ENCODE assay signal across 8 cellular contexts in genomic region chr11:62760867-62761227, GRCh38. TPM values are rescaled to one million over a fixed set of nuclear protein-coding genes. Genes with fewer than 3 reads are reported as not detected.
DNase-seq lines count a peak whose midpoint lies in the region; ATAC-seq and TF ChIP-seq lines count a peak whose summit lies in the region.
"Not testable (repeated sequence)": the region's sequence is repeated elsewhere in the genome, so short reads cannot be mapped to it uniquely, and the experiment has no call there.

No MANE protein-coding gene starts in this region.

- no CpG with 5 or more reads among the region's 9 CpGs for WGBS in trophoblast cell (ENCODE audit: extremely low coverage, insufficient coverage, insufficient read length)

- not testable (repeated sequence) for H4K20me1 ChIP-seq in SU-DHL-6 (ENCODE audit: low read depth, low read length)

- intact Hi-C loops in CD8-positive, alpha-beta T cell (cut with DNase I, micrococcal nuclease), result loop anchor here (1.0 to 2.0 kb wide), 9 partner anchors 8 to 120 kb away; partner anchors contain the start of genes TAF6L (in 2 of the 2), HNRNPUL2 (in 1 of the 2), SLC3A2 (in 1 of the 2) and TMEM179B (in 1 of the 2)
- intact Hi-C loops in left lung (cut with DNase I); tibial artery (cut with DNase I; ENCODE audit: low total_unique reads): not testable (repeated sequence)

- H3K23ac ChIP-seq in trophoblast cell (ENCODE audit: low read length), result not testable (repeated sequence)

- H3K18ac ChIP-seq in trophoblast cell (ENCODE audit: low read length), result not testable (repeated sequence)

- DNase-seq in CD8-positive, alpha-beta T cell; LNCaP clone FGC (ENCODE audit: low read depth); effector memory CD8-positive, alpha-beta T cell; left lung; tibial artery: not testable (repeated sequence)
- DNase-seq in trophoblast cell, result peak in 1 of 2 donors; percentile 27

- not testable (repeated sequence) for TF ChIP-seq CTCF in CD8-positive, alpha-beta T cell (IDR thresholded peaks at IDR 0.05); LNCaP clone FGC (IDR thresholded peaks at IDR 0.05; ENCODE audit: control insufficient read depth, extremely low read depth, insufficient read depth); SU-DHL-6 (IDR thresholded peaks at IDR 0.05; ENCODE audit: insufficient read depth, low read length, poor library complexity, severe bottlenecking); left lung (IDR thresholded peaks at IDR 0.05); tibial artery (IDR thresholded peaks at IDR 0.05)

- H3K14ac ChIP-seq in trophoblast cell (ENCODE audit: low read length), result not testable (repeated sequence)

- not testable (repeated sequence) for H3F3A ChIP-seq in SU-DHL-6 (ENCODE audit: insufficient read depth)

- H3K4ac ChIP-seq in trophoblast cell (ENCODE audit: low read depth, low read length), result not testable (repeated sequence)

- H2BK120ac ChIP-seq in trophoblast cell (ENCODE audit: insufficient read depth, low read length, poor library complexity), result not testable (repeated sequence)

- H3K36me3 Mint-ChIP-seq in CD8-positive, alpha-beta T cell, result peaks cover 28% of the 10 kb centered on the region
- H3K36me3 Mint-ChIP-seq in activated naive CD8-positive, alpha-beta T cell, result not testable (repeated sequence)
- peaks cover 40% of the 10 kb centered on the region for H3K36me3 Mint-ChIP-seq in effector memory CD8-positive, alpha-beta T cell (ENCODE audit: insufficient read depth)

- H3K27ac Mint-ChIP-seq in CD8-positive, alpha-beta T cell, result peak overlapping the region; percentile 98
- H3K27ac Mint-ChIP-seq in activated naive CD8-positive, alpha-beta T cell, result not testable (repeated sequence)
- peak overlapping the region; percentile 96 to 97 for H3K27ac Mint-ChIP-seq in effector memory CD8-positive, alpha-beta T cell

- not testable (repeated sequence) for H3K27me3 ChIP-seq in CD8-positive, alpha-beta T cell (ENCODE audit: insufficient read depth, low read length); SU-DHL-6 (ENCODE audit: low read length); left lung; trophoblast cell (ENCODE audit: insufficient read depth, low read length); tibial artery

- CTCF ChIA-PET in CD8-positive, alpha-beta T cell (lab: Charles Lee), result interaction anchor here (0.7 to 2.0 kb wide), 5 partner anchors 8 to 40 kb away, joined by 3 to 6 read pairs (median 3); partner anchors contain the start of gene TMEM179B

- peak overlapping the region; percentile 45 for H4K91ac ChIP-seq in trophoblast cell (ENCODE audit: low read depth, low read length)

- not testable (repeated sequence) for H2BK5ac ChIP-seq in trophoblast cell (ENCODE audit: low read depth, low read length, poor library complexity)

- not testable (repeated sequence) for H3K36me3 ChIP-seq in CD8-positive, alpha-beta T cell (ENCODE audit: insufficient read depth, low read length); SU-DHL-6 (ENCODE audit: low read length); left lung; trophoblast cell (ENCODE audit: control insufficient read depth in 1 of 2, insufficient read depth in 2 of 2, low read length in 2 of 2)
- peaks cover 11 to 24% (median 11%) of the 10 kb centered on the region in 3 donors for H3K36me3 ChIP-seq in tibial artery

- not testable (repeated sequence) for H3K79me1 ChIP-seq in trophoblast cell (ENCODE audit: low read length)

- H3K9me3 Mint-ChIP-seq in CD8-positive, alpha-beta T cell; activated naive CD8-positive, alpha-beta T cell (ENCODE audit: low read depth); effector memory CD8-positive, alpha-beta T cell: not testable (repeated sequence)

- not testable (repeated sequence) for H3K27me3 Mint-ChIP-seq in CD8-positive, alpha-beta T cell (ENCODE audit: low read depth); activated naive CD8-positive, alpha-beta T cell; effector memory CD8-positive, alpha-beta T cell

- H3K4me2 ChIP-seq in SU-DHL-6 (ENCODE audit: low read depth, low read length, poor library complexity, severe bottlenecking), result peak overlapping the region; percentile 81
- not testable (repeated sequence) for H3K4me2 ChIP-seq in trophoblast cell (ENCODE audit: low read length)

- peaks cover 13% of the 10 kb centered on the region for H3K4me1 ChIP-seq in CD8-positive, alpha-beta T cell (ENCODE audit: insufficient read depth, low read length)
- H3K4me1 ChIP-seq in left lung, result peaks cover 10 to 19% of the 10 kb centered on the region in 2 donors
- H3K4me1 ChIP-seq in trophoblast cell (ENCODE audit: control insufficient read depth in 1 of 2, insufficient read depth in 2 of 2, low read length in 2 of 2), result not testable (repeated sequence)
- peaks cover 0 to 31% (median 14%) of the 10 kb centered on the region in 4 donors for H3K4me1 ChIP-seq in tibial artery

- not testable (repeated sequence) for H3K9me2 ChIP-seq in SU-DHL-6 (replicated peaks; ENCODE audit: insufficient read depth, low read length)

- POLR2A ChIA-PET in CD8-positive, alpha-beta T cell (lab: Charles Lee), result interaction anchor here (0.6 to 2.7 kb wide), 16 partner anchors 8 to 120 kb away, joined by 3 to 28 read pairs (median 4); partner anchors contain the start of genes C11orf98, CSKMT, HNRNPUL2 and LBHD1

- H2AFZ ChIP-seq in SU-DHL-6 (ENCODE audit: low read depth, low read length, severe bottlenecking); trophoblast cell (ENCODE audit: insufficient read depth, low read length, poor library complexity): not testable (repeated sequence)

- H3K27ac ChIP-seq in CD8-positive, alpha-beta T cell (ENCODE audit: low read depth, low read length); SU-DHL-6 (ENCODE audit: low read depth, low read length); trophoblast cell (ENCODE audit: low read depth, low read length): not testable (repeated sequence)
- H3K27ac ChIP-seq in left lung, result peak overlapping the region; percentile 75 to 96
- H3K27ac ChIP-seq in tibial artery, result peak overlapping the region; percentile 84 to 88

- H3K79me2 ChIP-seq in SU-DHL-6 (ENCODE audit: insufficient read depth, low read length), result peaks cover 15% of the 10 kb centered on the region
- H3K79me2 ChIP-seq in trophoblast cell (ENCODE audit: control insufficient read depth, insufficient read depth, low read length, poor library complexity), result not testable (repeated sequence)

- peak overlapping the region; percentile 39 for H4K8ac ChIP-seq in trophoblast cell (ENCODE audit: low read depth, low read length)

- not testable (repeated sequence) for ATAC-seq in CD8-positive, alpha-beta T cell; effector memory CD8-positive, alpha-beta T cell (replicated peaks); left lung

- H4K12ac ChIP-seq in trophoblast cell (ENCODE audit: low read depth, low read length), result not testable (repeated sequence)

- H3K4me3 Mint-ChIP-seq in CD8-positive, alpha-beta T cell, result peak overlapping the region; percentile 97
- H3K4me3 Mint-ChIP-seq in activated naive CD8-positive, alpha-beta T cell, result peak overlapping the region; percentile 98
- H3K4me3 Mint-ChIP-seq in effector memory CD8-positive, alpha-beta T cell, result peak overlapping the region; percentile 93 to 94

- H3K9me3 ChIP-seq in CD8-positive, alpha-beta T cell (ENCODE audit: low read length); SU-DHL-6 (ENCODE audit: insufficient read depth, low read length); left lung; trophoblast cell (ENCODE audit: insufficient read depth, low read depth, low read length); tibial artery: not testable (repeated sequence)

- H2AK5ac ChIP-seq in trophoblast cell (ENCODE audit: low read length), result not testable (repeated sequence)

- peaks cover 23% of the 10 kb centered on the region for H3K4me1 Mint-ChIP-seq in CD8-positive, alpha-beta T cell (ENCODE audit: low read depth)
- H3K4me1 Mint-ChIP-seq in activated naive CD8-positive, alpha-beta T cell (ENCODE audit: low read depth), result peaks cover 22% of the 10 kb centered on the region
- peaks cover 16% of the 10 kb centered on the region in 2 donors for H3K4me1 Mint-ChIP-seq in effector memory CD8-positive, alpha-beta T cell (ENCODE audit: low read depth in 2 of 2)

- peak overlapping the region; percentile 90 for H3K9ac ChIP-seq in SU-DHL-6 (ENCODE audit: low read length)
- H3K9ac ChIP-seq in trophoblast cell (ENCODE audit: low read length), result not testable (repeated sequence)

- H2BK12ac ChIP-seq in trophoblast cell (ENCODE audit: low read length), result not testable (repeated sequence)

- peak overlapping the region; percentile 97 for H3K4me3 ChIP-seq in CD8-positive, alpha-beta T cell (ENCODE audit: low read depth, low read length)
- H3K4me3 ChIP-seq in LNCaP clone FGC (ENCODE audit: low read depth, low read length) (peak overlapping the region; percentile 87), SU-DHL-6 (ENCODE audit: insufficient read depth, low read length, poor library complexity, severe bottlenecking) (peak overlapping the region; percentile 80), left lung (peak overlapping the region; percentile 11 to 88), tibial artery (peak overlapping the region; percentile 64 to 81)
- H3K4me3 ChIP-seq in trophoblast cell (ENCODE audit: low read depth, low read length), result not testable (repeated sequence)

RNA-seq across cellular contexts. Expression of gene POLR2G, which starts 0.5 kb away (rescaled TPM):
- total RNA-seq in CD8-positive, alpha-beta T cell, result 10 to 100 TPM; 51.4 to 55.3 TPM
- 10 to 100 TPM; 64.9 to 70.3 TPM for total RNA-seq in left lung
- polyA plus RNA-seq in trophoblast cell (2013), result 72.8 and 73.3 TPM in 2 replicates

RNA-seq across cellular contexts. Expression of gene ZBTB3, which starts 6.9 kb away (rescaled TPM):
- total RNA-seq in CD8-positive, alpha-beta T cell, result 1 to 10 TPM; 3.7 to 4.8 TPM
- 10 to 100 TPM; 11.2 TPM for total RNA-seq in left lung
- 6.8 and 8.0 TPM in 2 replicates for polyA plus RNA-seq in trophoblast cell (2013)

RNA-seq across cellular contexts. Expression of gene TAF6L, which starts 10.3 kb away (rescaled TPM):
- 10 to 100 TPM; 10.3 to 13.2 TPM for total RNA-seq in CD8-positive, alpha-beta T cell
- 10 to 100 TPM; 14.5 to 24.9 TPM for total RNA-seq in left lung
- polyA plus RNA-seq in trophoblast cell (2013), result 13.2 and 13.9 TPM in 2 replicates

RNA-seq across cellular contexts. Expression of gene TMEM179B, which starts 26.4 kb away (rescaled TPM):
- total RNA-seq in CD8-positive, alpha-beta T cell, result 10 to 100 TPM; 27.5 to 28.4 TPM
- 10 to 100 TPM; 52.7 to 58.7 TPM for total RNA-seq in left lung
- polyA plus RNA-seq in trophoblast cell (2013), result 75.0 and 77.2 TPM in 2 replicates

RNA-seq across cellular contexts. Expression of gene TMEM223, which starts 31.0 kb away (rescaled TPM):
- 1 to 10 TPM; 6.2 to 6.5 TPM for total RNA-seq in CD8-positive, alpha-beta T cell
- total RNA-seq in left lung, result 10 to 100 TPM; 15.7 to 16.2 TPM
- polyA plus RNA-seq in trophoblast cell (2013), result 28.3 and 29.0 TPM in 2 replicates
